Comparison of ENCODE assay signal across 8 cellular contexts in genomic region chr9:129436751-129437625, GRCh38.
DNase-seq lines count a peak whose midpoint lies in the region; ATAC-seq and TF ChIP-seq lines count a peak whose summit lies in the region.

No MANE protein-coding gene starts in this region.

- H3K4me3 ChIP-seq in foreskin fibroblast (ENCODE audit: low read depth in 1 of 2, low read length in 2 of 2): peak overlapping the region; percentile 48 to 60

- peak overlapping the region; percentile 61 for H3K4me3 Mint-ChIP-seq in Calu3 (ENCODE audit: low read depth, unreplicated experiment)
- peak overlapping the region; percentile 74 for H3K4me3 Mint-ChIP-seq in activated T-helper 2 cell treated with anti-CD3 and anti-CD28 coated beads, Interferon-gamma antibody, Interleukin-2, Interleukin-4, amounts not matched to agents 10 μg/mL and 5 μg/mL and 100 μg/mL, durations not matched to agents 14 hours and 24 hours and 36 hours (ENCODE audit: low read depth)
- H3K4me3 Mint-ChIP-seq in neural crest cell: peak overlapping the region; percentile 81

- intact Hi-C loops in Calu3 (cut with micrococcal nuclease; ENCODE audit: unreplicated experiment): no loop called here
- intact Hi-C loops in activated T-helper 2 cell treated with anti-CD3 and anti-CD28 coated beads, Interferon-gamma antibody, Interleukin-2, Interleukin-4, amounts not matched to agents 10 μg/mL and 5 μg/mL and 100 μg/mL, durations not matched to agents 14 hours and 24 hours and 36 hours (cut with micrococcal nuclease): no loop called here

- TF ChIP-seq CTCF in Calu3 (IDR thresholded peaks at IDR 0.05; ENCODE audit: unreplicated experiment): no peak
- TF ChIP-seq CTCF in foreskin fibroblast (IDR thresholded peaks at IDR 0.05; ENCODE audit: low read depth, low read length): no peak
- TF ChIP-seq CTCF in neural crest cell (conservative IDR thresholded peaks at IDR 0.05): no peak

- H3K9me3 Mint-ChIP-seq in Calu3 (ENCODE audit: low read depth, unreplicated experiment): no peaks in the 10 kb centered on the region
- no peaks in the 10 kb centered on the region for H3K9me3 Mint-ChIP-seq in activated T-helper 2 cell treated with anti-CD3 and anti-CD28 coated beads, Interferon-gamma antibody, Interleukin-2, Interleukin-4, amounts not matched to agents 10 μg/mL and 5 μg/mL and 100 μg/mL, durations not matched to agents 14 hours and 24 hours and 36 hours
- no peaks in the 10 kb centered on the region for H3K9me3 Mint-ChIP-seq in neural crest cell

- H3K27me3 Mint-ChIP-seq in Calu3 (ENCODE audit: unreplicated experiment) (no peaks in the 10 kb centered on the region), neural crest cell (ENCODE audit: low read depth) (peaks cover 57% of the 10 kb centered on the region)
- H3K27me3 Mint-ChIP-seq in activated T-helper 2 cell treated with anti-CD3 and anti-CD28 coated beads, Interferon-gamma antibody, Interleukin-2, Interleukin-4, amounts not matched to agents 10 μg/mL and 5 μg/mL and 100 μg/mL, durations not matched to agents 14 hours and 24 hours and 36 hours (ENCODE audit: low read depth): peaks cover 72% of the 10 kb centered on the region

- no TSS peak for BruUV-seq in Calu3 (replicated peaks; lab: Mats Ljungman, UMichigan)

- ATAC-seq in HG03135 (IDR thresholded peaks at IDR 0.05; ENCODE audit: unreplicated experiment): no peak

- CTCF ChIA-PET in Calu3 (lab: Charles Lee): interaction anchor here (0.6 kb wide), 2 partner anchors 23 to 46 kb away, joined by 3 read pairs; no protein-coding TSS in a partner anchor

- H3K27ac Mint-ChIP-seq in Calu3 (ENCODE audit: unreplicated experiment) (no peak overlapping the region), neural crest cell (ENCODE audit: unreplicated experiment) (peak overlapping the region; percentile 29)
- no peak overlapping the region for H3K27ac Mint-ChIP-seq in activated T-helper 2 cell treated with anti-CD3 and anti-CD28 coated beads, Interferon-gamma antibody, Interleukin-2, Interleukin-4, amounts not matched to agents 10 μg/mL and 5 μg/mL and 100 μg/mL, durations not matched to agents 14 hours and 24 hours and 36 hours

- H3K36me3 Mint-ChIP-seq in Calu3 (ENCODE audit: insufficient read depth, unreplicated experiment) (peaks cover 6% of the 10 kb centered on the region), neural crest cell (ENCODE audit: low read depth) (no peaks in the 10 kb centered on the region)
- H3K36me3 Mint-ChIP-seq in activated T-helper 2 cell treated with anti-CD3 and anti-CD28 coated beads, Interferon-gamma antibody, Interleukin-2, Interleukin-4, amounts not matched to agents 10 μg/mL and 5 μg/mL and 100 μg/mL, durations not matched to agents 14 hours and 24 hours and 36 hours (ENCODE audit: low read depth): no peaks in the 10 kb centered on the region

- H3K4me1 Mint-ChIP-seq in Calu3 (ENCODE audit: low read depth, unreplicated experiment): no peaks in the 10 kb centered on the region
- H3K4me1 Mint-ChIP-seq in activated T-helper 2 cell treated with anti-CD3 and anti-CD28 coated beads, Interferon-gamma antibody, Interleukin-2, Interleukin-4, amounts not matched to agents 10 μg/mL and 5 μg/mL and 100 μg/mL, durations not matched to agents 14 hours and 24 hours and 36 hours (ENCODE audit: low read depth): peaks cover 7% of the 10 kb centered on the region
- H3K4me1 Mint-ChIP-seq in neural crest cell: peaks cover 30% of the 10 kb centered on the region

- DNase-seq in Calu3 (peak; percentile 24), NCI-H1417 treated with DMSO at 0.1 percent for 48 hours (lab: John Stamatoyannopoulos, UW) (peak; percentile 27), foreskin fibroblast (peak in 1 of 2 donors; percentile 77), neural crest cell (ENCODE audit: low read depth, low spot score) (no peak), germinal center (ENCODE audit: low spot score) (no peak), NOMO-1 treated with dmso at 0.1 percent for 144 hours (lab: John Stamatoyannopoulos, UW; ENCODE audit: unreplicated experiment) (no peak)
- DNase-seq in activated T-helper 2 cell treated with anti-CD3 and anti-CD28 coated beads, Interferon-gamma antibody, Interleukin-2, Interleukin-4, amounts not matched to agents 10 μg/mL and 5 μg/mL and 100 μg/mL, durations not matched to agents 14 hours and 24 hours and 36 hours (ENCODE audit: low spot score): no peak

Comparison
In these comparisons a context has a peak if more than half of its experiments do, and no peak if none do; other contexts are left out.
1. DNase-seq: peak in Calu3 (single experiment) and NCI-H1417 treated with DMSO at 0.1 percent for 48 hours (single experiment); none in activated T-helper 2 cell treated with anti-CD3 and anti-CD28 coated beads, Interferon-gamma antibody, Interleukin-2, Interleukin-4, amounts not matched to agents 10 μg/mL and 5 μg/mL and 100 μg/mL, durations not matched to agents 14 hours and 24 hours and 36 hours (single experiment), neural crest cell (single experiment), germinal center (single experiment) and NOMO-1 treated with dmso at 0.1 percent for 144 hours (single experiment).
2. Peak in every context shown above with its lines, with median percentiles within 50 percentile points of each other: H3K4me3 Mint-ChIP-seq.